ENCODE assay signal across 21 cellular contexts in the genomic region with DNA sequence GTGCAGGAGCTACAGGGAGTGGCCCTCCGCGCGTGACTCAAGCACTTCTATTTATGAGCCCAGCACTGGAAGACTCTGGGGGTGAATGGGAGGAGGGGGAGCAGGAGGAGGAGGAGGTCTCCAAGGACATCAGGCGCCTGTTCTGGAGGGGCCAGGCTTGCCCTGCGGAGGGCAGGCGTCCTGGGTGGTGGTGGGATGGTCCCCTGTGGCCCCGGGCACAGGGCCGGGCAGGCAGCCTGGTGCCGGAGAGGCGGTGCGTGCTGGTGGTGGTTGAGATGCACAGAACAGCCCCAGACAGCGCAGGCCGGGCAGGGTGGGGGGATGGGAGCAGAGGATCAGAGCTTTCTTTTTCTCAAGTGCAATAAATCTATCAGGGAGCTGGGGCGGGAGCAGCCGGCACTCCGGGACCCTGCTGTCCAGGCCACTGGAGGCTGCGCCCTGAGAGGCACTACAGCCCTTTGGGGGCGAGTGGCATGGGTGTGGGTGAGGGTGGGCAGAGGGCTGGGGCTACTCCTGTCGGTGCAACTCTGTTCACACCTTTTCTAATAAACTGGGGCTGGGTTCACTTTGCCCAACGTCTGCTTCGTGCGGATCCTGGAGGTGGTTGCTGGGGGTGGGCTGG. TPM values are rescaled to one million over a fixed set of nuclear protein-coding genes. Genes with fewer than 3 reads are reported as not detected.
A peak's percentile ranks its signal among the peaks of the same experiment; 100 is the strongest.
DNase-seq lines count a peak whose midpoint lies in the region; ATAC-seq and TF ChIP-seq lines count a peak whose summit lies in the region.
"Had no signal": no experiment of that assay in that cellular context is flagged by ENCODE, and none has a peak within 500 bp of the region (broad histone marks: within the 10 kb centered on the region; RNA-seq: fewer than 3 reads in every experiment).

No MANE protein-coding gene starts in this region.

- H3K36me3 Mint-ChIP-seq in Calu3 (ENCODE audit: insufficient read depth, unreplicated experiment), result peaks cover 21% of the 10 kb centered on the region

- intact Hi-C loops in Calu3 (cut with micrococcal nuclease; ENCODE audit: unreplicated experiment), result no loop called here
- intact Hi-C loops in PC-9 (cut with micrococcal nuclease; ENCODE audit: unreplicated experiment), result no loop called here

- peaks cover 18% of the 10 kb centered on the region for H3K4me1 ChIP-seq in PC-9 (replicated peaks; ENCODE audit: insufficient read depth)
- H3K4me1 ChIP-seq in osteoblast (ENCODE audit: insufficient read depth, low read length), result no peaks in the 10 kb centered on the region

- H2AFZ ChIP-seq in PC-9 (no peak overlapping the region), osteoblast (ENCODE audit: low read length) (no peak overlapping the region)

- H3K79me2 ChIP-seq in PC-9 (ENCODE audit: low read depth), result no peaks in the 10 kb centered on the region
- no peaks in the 10 kb centered on the region for H3K79me2 ChIP-seq in osteoblast (ENCODE audit: insufficient read depth, low read length)

- H3K9me3 ChIP-seq in PC-9 (ENCODE audit: insufficient read depth, low read depth) (no peaks in the 10 kb centered on the region), osteoblast (ENCODE audit: low read depth, low read length) (no peaks in the 10 kb centered on the region)
- H3K9me3 ChIP-seq: MG63 had no signal

- H3K27ac ChIP-seq in PC-9 (no peak overlapping the region), caudate nucleus (ENCODE audit: low read depth, low read length) (peak overlapping the region; percentile 16), osteoblast (ENCODE audit: low read depth, low read length) (no peak overlapping the region)

- H3K36me3 ChIP-seq in PC-9 (ENCODE audit: low read depth) (no peaks in the 10 kb centered on the region), osteoblast (ENCODE audit: insufficient read depth, low read length) (peaks cover 20% of the 10 kb centered on the region)

- no peak overlapping the region for H3K4me3 Mint-ChIP-seq in Calu3 (ENCODE audit: low read depth, unreplicated experiment)
- H3K4me3 Mint-ChIP-seq: CD8-positive, alpha-beta T cell had no signal

- POLR2A ChIA-PET in PC-9 (lab: Charles Lee; ENCODE audit: unreplicated experiment), result no interaction called here

- no peak for ATAC-seq in GM21360 (IDR thresholded peaks at IDR 0.05; ENCODE audit: unreplicated experiment)
- ATAC-seq: CD8-positive, alpha-beta T cell; HCT116; Panc1; SK-N-SH treated with all-trans-retinoic acid at 6 μM for 48 hours had no signal

- no peak overlapping the region for H3K4me2 ChIP-seq in PC-9
- H3K4me2 ChIP-seq in osteoblast (ENCODE audit: insufficient read depth, low read length), result no peak overlapping the region

- H4K20me1 ChIP-seq in PC-9 (ENCODE audit: insufficient read depth) (peaks cover 14% of the 10 kb centered on the region), osteoblast (ENCODE audit: insufficient read depth, low read length) (peaks cover 20% of the 10 kb centered on the region)

- no peaks in the 10 kb centered on the region for H3K27me3 ChIP-seq in PC-9 (ENCODE audit: insufficient read depth, low read depth)
- H3K27me3 ChIP-seq in osteoblast (ENCODE audit: insufficient read depth, low read length), result peaks cover 7% of the 10 kb centered on the region
- H3K27me3 ChIP-seq: MG63 had no signal

- no peak overlapping the region for H3K27ac Mint-ChIP-seq in Calu3 (ENCODE audit: unreplicated experiment)
- H3K27ac Mint-ChIP-seq: CD8-positive, alpha-beta T cell had no signal

- H3K4me1 Mint-ChIP-seq in Calu3 (ENCODE audit: low read depth, unreplicated experiment), result no peaks in the 10 kb centered on the region

- H3K9me3 Mint-ChIP-seq in Calu3 (ENCODE audit: low read depth, unreplicated experiment), result no peaks in the 10 kb centered on the region
- H3K9me3 Mint-ChIP-seq: CD8-positive, alpha-beta T cell had no signal

- DNase-seq in Calu3, result no peak
- DNase-seq in PC-9, result no peak
- no peak for DNase-seq in caudate nucleus (lab: John Stamatoyannopoulos, UW)
- DNase-seq in osteoblast (ENCODE audit: insufficient read length, low spot score, missing footprints), result peak; percentile 83
- DNase-seq in NAMALWA (ENCODE audit: low spot score), result no peak
- DNase-seq in NCI-H774 (lab: John Stamatoyannopoulos, UW), result no peak
- DNase-seq: C1 segment of cervical spinal cord; CD8-positive, alpha-beta T cell; GOT3; MG63; NCI-H1092; NCI-H1436; NCI-H1930; NCI-H226; NCI-H510A treated with DMSO at 0.1 percent for 48 hours; NCI-H748 treated with DMSO at 0.1 percent for 48 hours; NK-92 treated with Interleukin-12 subunit alpha and Interleukin-12 subunit beta, amount 100 ng/mL, for 24 hours had no signal

- H3K27me3 Mint-ChIP-seq in Calu3 (ENCODE audit: unreplicated experiment), result no peaks in the 10 kb centered on the region

- BruUV-seq in Calu3 (replicated peaks; lab: Mats Ljungman, UMichigan), result TSS peak; percentile 17
- BruUV-seq in PC-9 (replicated peaks; lab: Mats Ljungman, UMichigan), result TSS peak; percentile 18

- TF ChIP-seq CTCF in Calu3 (IDR thresholded peaks at IDR 0.05; ENCODE audit: unreplicated experiment), result no peak
- no peak for TF ChIP-seq CTCF in PC-9 (conservative IDR thresholded peaks at IDR 0.05)
- no peak for TF ChIP-seq CTCF in osteoblast (IDR thresholded peaks at IDR 0.05; ENCODE audit: extremely low read depth, low read depth, low read length)

- H3F3A ChIP-seq in PC-9 (ENCODE audit: insufficient read depth, low read depth), result peaks cover 32% of the 10 kb centered on the region; the same call in 1 of the 2 replicates

- H3K4me3 ChIP-seq in PC-9, result no peak overlapping the region
- no peak overlapping the region for H3K4me3 ChIP-seq in osteoblast (ENCODE audit: insufficient read depth, low read length)
- H3K4me3 ChIP-seq: MG63 had no signal

- H3K9me2 ChIP-seq in PC-9 (ENCODE audit: insufficient read depth), result no peaks in the 10 kb centered on the region

- CTCF ChIA-PET in Calu3 (lab: Charles Lee), result no interaction called here
- CTCF ChIA-PET in PC-9 (lab: Charles Lee), result no interaction called here

RNA-seq across cellular contexts. Expression of a gene that starts 14.0 kb away (rescaled TPM):
- total RNA-seq in Calu3 (2022), result 0.64 TPM in 2 replicates
- total RNA-seq in PC-9 (2021), result 0.37 and 0.75 TPM in 2 replicates
- 0.29 TPM in 1 of 2 replicates, not detected in the other for total RNA-seq in osteoblast

RNA-seq across cellular contexts. Expression of a gene that starts 31.2 kb away (rescaled TPM):
- total RNA-seq in Calu3 (2022) (55.7 and 57.0 TPM in 2 replicates), PC-9 (2021) (61.6 and 104 TPM in 2 replicates), osteoblast (13.8 and 17.4 TPM in 2 replicates)

RNA-seq across cellular contexts. Expression of a gene that starts 31.8 kb away (rescaled TPM):
- total RNA-seq in Calu3 (2022) (22.7 and 25.2 TPM in 2 replicates), PC-9 (2021) (11.5 and 17.8 TPM in 2 replicates), osteoblast (7.2 and 10.0 TPM in 2 replicates)

RNA-seq across cellular contexts. Expression of a gene that starts 53.8 kb away (rescaled TPM):
- total RNA-seq in Calu3 (2022) (45.7 and 59.7 TPM in 2 replicates), PC-9 (2021) (41.1 and 49.5 TPM in 2 replicates), osteoblast (43.9 and 53.6 TPM in 2 replicates)
